Comparison of ENCODE assay signal across 8 cellular contexts in genomic region chr19:17859533-17860330, GRCh38. TPM values are rescaled to one million over a fixed set of nuclear protein-coding genes. Genes with fewer than 3 reads are reported as not detected.
A peak's percentile ranks its signal among the peaks of the same experiment; 100 is the strongest.
DNase-seq lines count a peak whose midpoint lies in the region; ATAC-seq and TF ChIP-seq lines count a peak whose summit lies in the region.

Gene RPL18A (plus strand): TSS chr19:17859910. CDS start chr19:17859957, 47 bp downstream.

- peak within 1 kb of the TSS; percentile 99 for H3K4me3 Mint-ChIP-seq in WTC11
- peak within 1 kb of the TSS; percentile 98 to 100 (median 99) for H3K4me3 Mint-ChIP-seq in immature natural killer cell

- CTCF ChIA-PET in WTC11 (lab: Charles Lee), result interaction anchor here (0.5 to 2.3 kb wide), 73 partner anchors 8 to 764 kb away, joined by 3 to 148 read pairs (median 4); partner anchors contain the start of genes B3GNT3, CCDC124, JAK3 and MAP1S

- intact Hi-C loops in spleen (cut with DNase I; ENCODE audit: low total_unique reads), result loop anchor here (2.0 to 10.0 kb wide), 3 partner anchors 73 to 135 kb away; partner anchors contain the start of gene CCDC124

- H3K27ac Mint-ChIP-seq in WTC11, result peak within 1 kb of the TSS; percentile 97
- H3K27ac Mint-ChIP-seq in immature natural killer cell, result peak within 1 kb of the TSS; percentile 85 to 99 (median 98)

- POLR2A ChIA-PET in WTC11 (lab: Charles Lee), result interaction anchor here (0.6 to 1.9 kb wide), 16 partner anchors 10 to 850 kb away, joined by 3 to 41 read pairs (median 6); partner anchors contain the start of genes CCDC124, MVB12A and SLC5A5

- H3K36me3 ChIP-seq in spleen, result peaks cover 0 to 40% (median 34%) of the 10 kb centered on the region in 6 donors

- H3K27me3 Mint-ChIP-seq in WTC11 (ENCODE audit: low read depth), result peaks cover 5% of the 10 kb centered on the region
- H3K27me3 Mint-ChIP-seq in immature natural killer cell (ENCODE audit: low read depth in 3 of 3), result peaks cover 4 to 8% (median 4%) of the 10 kb centered on the region in 3 donors

- ATAC-seq in GM18873 (IDR thresholded peaks at IDR 0.05; ENCODE audit: low FRiP score, unreplicated experiment) (peak; percentile 95), HG03159 (IDR thresholded peaks at IDR 0.05; ENCODE audit: unreplicated experiment) (peak; percentile 92), WTC11 (peak; percentile 92)

- H3K27ac ChIP-seq in caudate nucleus (ENCODE audit: low read depth, low read length), result no peak within 1 kb of the TSS
- peak within 1 kb of the TSS; percentile 84 to 93 (median 91) for H3K27ac ChIP-seq in spleen

- peak; percentile 99 for DNase-seq in AG08395 (ENCODE audit: low spot score)
- DNase-seq in NCI-H2227 treated with DMSO at 0.1 percent for 48 hours (lab: John Stamatoyannopoulos, UW), result peak; percentile 96
- peak; percentile 99 for DNase-seq in WTC11 (ENCODE audit: low spot score)
- DNase-seq in caudate nucleus (lab: John Stamatoyannopoulos, UW), result peak; percentile 89 to 100 (median 99)
- DNase-seq in immature natural killer cell, result peak; percentile 98
- peak; percentile 100 for DNase-seq in spleen

- no peaks in the 10 kb centered on the region for H3K9me3 ChIP-seq in spleen

- H3K27me3 ChIP-seq in spleen (replicated peaks in 1 of 7), result no peaks in the 10 kb centered on the region

- WGBS in spleen, 5 donors, result 0 to 1% (median 0%) methylated on average over 35 to 80 of the region's 80 CpGs

- peaks cover 21% of the 10 kb centered on the region for H3K4me1 Mint-ChIP-seq in WTC11
- peaks cover 35 to 37% of the 10 kb centered on the region in 2 donors for H3K4me1 Mint-ChIP-seq in immature natural killer cell

- peak within 1 kb of the TSS; percentile 92 to 100 (median 100) for H3K4me3 ChIP-seq in spleen

- TF ChIP-seq CTCF in WTC11 (IDR thresholded peaks at IDR 0.05) (no peak), spleen (IDR thresholded peaks at IDR 0.05 in 8 of 11, conservative IDR thresholded peaks at IDR 0.05 in 3 of 11) (peak; percentile 55 to 93 (median 90))

- peaks cover 17 to 64% (median 47%) of the 10 kb centered on the region in 6 donors for H3K4me1 ChIP-seq in spleen

- H3K36me3 Mint-ChIP-seq in WTC11 (peaks cover 45% of the 10 kb centered on the region), immature natural killer cell (peaks cover 0 to 4% (median 4%) of the 10 kb centered on the region in 3 donors)

- no peaks in the 10 kb centered on the region for H3K9me3 Mint-ChIP-seq in WTC11
- H3K9me3 Mint-ChIP-seq in immature natural killer cell, result no peaks in the 10 kb centered on the region

- peak; percentile 82 to 92 (median 88) for TF ChIP-seq POLR2A in spleen (IDR thresholded peaks at IDR 0.05)

TF ChIP-seq in WTC11, 78 proteins besides CTCF, POLR2A, EP300 and RAD21 (continues in another document):
- TF ChIP-seq FOXP1 (CRISPR knock-in tag; IDR thresholded peaks at IDR 0.05; ENCODE audit: borderline replicate concordance) (0 out of 2 replicates have a peak, but pooled peaks have one; percentile 8), PREB (CRISPR knock-in tag; IDR thresholded peaks at IDR 0.05; ENCODE audit: borderline replicate concordance) (no peak), JAZF1 (CRISPR knock-in tag; IDR thresholded peaks at IDR 0.05) (no peak), NR1H2 (CRISPR knock-in tag; IDR thresholded peaks at IDR 0.05) (no peak), MLX (CRISPR knock-in tag; IDR thresholded peaks at IDR 0.05) (no peak), RORB (CRISPR knock-in tag; IDR thresholded peaks at IDR 0.05) (0 out of 2 replicates have a peak, but pooled peaks have one; percentile 55), SP1 (CRISPR knock-in tag; conservative IDR thresholded peaks at IDR 0.05) (peak; percentile 79), CREM (CRISPR knock-in tag; IDR thresholded peaks at IDR 0.05) (peak; percentile 12), ZNF232 (CRISPR knock-in tag; IDR thresholded peaks at IDR 0.05) (peak; percentile 58; the same call in 1 of the 2 replicates)
- TF ChIP-seq, protein P1, sequence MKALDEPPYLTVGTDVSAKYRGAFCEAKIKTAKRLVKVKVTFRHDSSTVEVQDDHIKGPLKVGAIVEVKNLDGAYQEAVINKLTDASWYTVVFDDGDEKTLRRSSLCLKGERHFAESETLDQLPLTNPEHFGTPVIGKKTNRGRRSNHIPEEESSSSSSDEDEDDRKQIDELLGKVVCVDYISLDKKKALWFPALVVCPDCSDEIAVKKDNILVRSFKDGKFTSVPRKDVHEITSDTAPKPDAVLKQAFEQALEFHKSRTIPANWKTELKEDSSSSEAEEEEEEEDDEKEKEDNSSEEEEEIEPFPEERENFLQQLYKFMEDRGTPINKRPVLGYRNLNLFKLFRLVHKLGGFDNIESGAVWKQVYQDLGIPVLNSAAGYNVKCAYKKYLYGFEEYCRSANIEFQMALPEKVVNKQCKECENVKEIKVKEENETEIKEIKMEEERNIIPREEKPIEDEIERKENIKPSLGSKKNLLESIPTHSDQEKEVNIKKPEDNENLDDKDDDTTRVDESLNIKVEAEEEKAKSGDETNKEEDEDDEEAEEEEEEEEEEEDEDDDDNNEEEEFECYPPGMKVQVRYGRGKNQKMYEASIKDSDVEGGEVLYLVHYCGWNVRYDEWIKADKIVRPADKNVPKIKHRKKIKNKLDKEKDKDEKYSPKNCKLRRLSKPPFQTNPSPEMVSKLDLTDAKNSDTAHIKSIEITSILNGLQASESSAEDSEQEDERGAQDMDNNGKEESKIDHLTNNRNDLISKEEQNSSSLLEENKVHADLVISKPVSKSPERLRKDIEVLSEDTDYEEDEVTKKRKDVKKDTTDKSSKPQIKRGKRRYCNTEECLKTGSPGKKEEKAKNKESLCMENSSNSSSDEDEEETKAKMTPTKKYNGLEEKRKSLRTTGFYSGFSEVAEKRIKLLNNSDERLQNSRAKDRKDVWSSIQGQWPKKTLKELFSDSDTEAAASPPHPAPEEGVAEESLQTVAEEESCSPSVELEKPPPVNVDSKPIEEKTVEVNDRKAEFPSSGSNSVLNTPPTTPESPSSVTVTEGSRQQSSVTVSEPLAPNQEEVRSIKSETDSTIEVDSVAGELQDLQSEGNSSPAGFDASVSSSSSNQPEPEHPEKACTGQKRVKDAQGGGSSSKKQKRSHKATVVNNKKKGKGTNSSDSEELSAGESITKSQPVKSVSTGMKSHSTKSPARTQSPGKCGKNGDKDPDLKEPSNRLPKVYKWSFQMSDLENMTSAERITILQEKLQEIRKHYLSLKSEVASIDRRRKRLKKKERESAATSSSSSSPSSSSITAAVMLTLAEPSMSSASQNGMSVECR (CRISPR knock-in tag; IDR thresholded peaks at IDR 0.05; ENCODE audit: borderline replicate concordance), result peak; percentile 80; the same call in 1 of the 2 replicates
- TF ChIP-seq, protein P2, sequence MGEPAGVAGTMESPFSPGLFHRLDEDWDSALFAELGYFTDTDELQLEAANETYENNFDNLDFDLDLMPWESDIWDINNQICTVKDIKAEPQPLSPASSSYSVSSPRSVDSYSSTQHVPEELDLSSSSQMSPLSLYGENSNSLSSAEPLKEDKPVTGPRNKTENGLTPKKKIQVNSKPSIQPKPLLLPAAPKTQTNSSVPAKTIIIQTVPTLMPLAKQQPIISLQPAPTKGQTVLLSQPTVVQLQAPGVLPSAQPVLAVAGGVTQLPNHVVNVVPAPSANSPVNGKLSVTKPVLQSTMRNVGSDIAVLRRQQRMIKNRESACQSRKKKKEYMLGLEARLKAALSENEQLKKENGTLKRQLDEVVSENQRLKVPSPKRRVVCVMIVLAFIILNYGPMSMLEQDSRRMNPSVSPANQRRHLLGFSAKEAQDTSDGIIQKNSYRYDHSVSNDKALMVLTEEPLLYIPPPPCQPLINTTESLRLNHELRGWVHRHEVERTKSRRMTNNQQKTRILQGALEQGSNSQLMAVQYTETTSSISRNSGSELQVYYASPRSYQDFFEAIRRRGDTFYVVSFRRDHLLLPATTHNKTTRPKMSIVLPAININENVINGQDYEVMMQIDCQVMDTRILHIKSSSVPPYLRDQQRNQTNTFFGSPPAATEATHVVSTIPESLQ (CRISPR knock-in tag; IDR thresholded peaks at IDR 0.05), result 0 out of 2 replicates have a peak, but pooled peaks have one; percentile 56
- TF ChIP-seq, protein P3, sequence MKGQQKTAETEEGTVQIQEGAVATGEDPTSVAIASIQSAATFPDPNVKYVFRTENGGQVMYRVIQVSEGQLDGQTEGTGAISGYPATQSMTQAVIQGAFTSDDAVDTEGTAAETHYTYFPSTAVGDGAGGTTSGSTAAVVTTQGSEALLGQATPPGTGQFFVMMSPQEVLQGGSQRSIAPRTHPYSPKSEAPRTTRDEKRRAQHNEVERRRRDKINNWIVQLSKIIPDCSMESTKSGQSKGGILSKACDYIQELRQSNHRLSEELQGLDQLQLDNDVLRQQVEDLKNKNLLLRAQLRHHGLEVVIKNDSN (CRISPR knock-in tag; IDR thresholded peaks at IDR 0.05), result 0 out of 2 replicates have a peak, but pooled peaks have one; percentile 35
- TF ChIP-seq, protein P4, sequence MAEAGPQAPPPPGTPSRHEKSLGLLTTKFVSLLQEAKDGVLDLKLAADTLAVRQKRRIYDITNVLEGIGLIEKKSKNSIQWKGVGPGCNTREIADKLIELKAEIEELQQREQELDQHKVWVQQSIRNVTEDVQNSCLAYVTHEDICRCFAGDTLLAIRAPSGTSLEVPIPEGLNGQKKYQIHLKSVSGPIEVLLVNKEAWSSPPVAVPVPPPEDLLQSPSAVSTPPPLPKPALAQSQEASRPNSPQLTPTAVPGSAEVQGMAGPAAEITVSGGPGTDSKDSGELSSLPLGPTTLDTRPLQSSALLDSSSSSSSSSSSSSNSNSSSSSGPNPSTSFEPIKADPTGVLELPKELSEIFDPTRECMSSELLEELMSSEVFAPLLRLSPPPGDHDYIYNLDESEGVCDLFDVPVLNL (CRISPR knock-in tag; IDR thresholded peaks at IDR 0.05; ENCODE audit: borderline replicate concordance, low read depth), result no peak

RNA-seq across cellular contexts. Expression of gene RPL18A, which starts in this region (rescaled TPM):
- total RNA-seq in WTC11 (2021), result 2,950 to 3,448 TPM (median 3,445 TPM) in 3 replicates
- 1,000 to 10,000 TPM; 1,385 to 2,434 (median 1,562) TPM for polyA plus RNA-seq in immature natural killer cell
- total RNA-seq in spleen, result 1,000 to 10,000 TPM; 1,310 to 2,382 (median 1,642) TPM
- 1,000 to 10,000 TPM; 4,642 to 6,872 (median 5,294) TPM for polyA plus RNA-seq in spleen
